ENCODE assay signal across 20 cellular contexts in genomic region chr2:55338268-55338667, GRCh38.
"Had no signal": no experiment of that assay in that cellular context is flagged by ENCODE, and none has a peak within 500 bp of the region (broad histone marks: within the 10 kb centered on the region; RNA-seq: fewer than 3 reads in every experiment).

No MANE protein-coding gene starts in this region.

- H3K4me1 Mint-ChIP-seq: activated naive CD8-positive, alpha-beta T cell treated with anti-CD3 and anti-CD28 coated beads for 36 hours; naive thymus-derived CD8-positive, alpha-beta T cell; stimulated activated naive B cell treated with anti-CD40 and anti-IgM and Interleukin-4, amounts not matched to agents 10 μg/mL and 1 μg/mL and 100 μg/mL, for 72 hours; WTC11 had no signal

- H3K4me3 ChIP-seq: breast epithelium, tibial nerve, uterus had no signal

- H3K27me3 Mint-ChIP-seq: activated CD8-positive, alpha-beta T cell treated with anti-CD3 and anti-CD28 coated beads for 36 hours; activated naive CD8-positive, alpha-beta T cell treated with anti-CD3 and anti-CD28 coated beads for 36 hours; naive thymus-derived CD8-positive, alpha-beta T cell; stimulated activated naive B cell treated with anti-CD40 and anti-IgM and Interleukin-4, amounts not matched to agents 10 μg/mL and 1 μg/mL and 100 μg/mL, for 72 hours had no signal

- H3K27me3 ChIP-seq: breast epithelium, foreskin keratinocyte, tibial nerve, uterus had no signal

- H3K4me3 Mint-ChIP-seq: activated CD8-positive, alpha-beta T cell treated with anti-CD3 and anti-CD28 coated beads for 36 hours; activated naive CD8-positive, alpha-beta T cell treated with anti-CD3 and anti-CD28 coated beads for 36 hours; activated T-helper 1 cell treated with anti-CD3 and anti-CD28 coated beads, Interleukin-12 subunit alpha, Interleukin-12 subunit beta, Interleukin-2, Interleukin-4 antibody, amounts not matched to agents 30 ng/mL and 10 ng/mL and 1 ng/mL, durations not matched to agents 14 hours and 24 hours and 36 hours; naive thymus-derived CD8-positive, alpha-beta T cell; stimulated activated naive B cell treated with anti-CD40 and anti-IgM and Interleukin-4, amounts not matched to agents 10 μg/mL and 1 μg/mL and 100 μg/mL, for 72 hours; WTC11 had no signal

- H3K4me1 ChIP-seq: breast epithelium, foreskin keratinocyte, tibial nerve, uterus had no signal

- H3K9me3 ChIP-seq: breast epithelium, tibial nerve, uterus had no signal

- H3K9me3 Mint-ChIP-seq: activated CD8-positive, alpha-beta T cell treated with anti-CD3 and anti-CD28 coated beads for 36 hours; activated naive CD8-positive, alpha-beta T cell treated with anti-CD3 and anti-CD28 coated beads for 36 hours; activated T-helper 1 cell treated with anti-CD3 and anti-CD28 coated beads, Interleukin-12 subunit alpha, Interleukin-12 subunit beta, Interleukin-2, Interleukin-4 antibody, amounts not matched to agents 30 ng/mL and 10 ng/mL and 1 ng/mL, durations not matched to agents 14 hours and 24 hours and 36 hours; naive thymus-derived CD8-positive, alpha-beta T cell; stimulated activated naive B cell treated with anti-CD40 and anti-IgM and Interleukin-4, amounts not matched to agents 10 μg/mL and 1 μg/mL and 100 μg/mL, for 72 hours; WTC11 had no signal

- H3K27ac Mint-ChIP-seq: activated CD8-positive, alpha-beta T cell treated with anti-CD3 and anti-CD28 coated beads for 36 hours; activated naive CD8-positive, alpha-beta T cell treated with anti-CD3 and anti-CD28 coated beads for 36 hours; activated T-helper 1 cell treated with anti-CD3 and anti-CD28 coated beads, Interleukin-12 subunit alpha, Interleukin-12 subunit beta, Interleukin-2, Interleukin-4 antibody, amounts not matched to agents 30 ng/mL and 10 ng/mL and 1 ng/mL, durations not matched to agents 14 hours and 24 hours and 36 hours; WTC11 had no signal

- H3K36me3 ChIP-seq: breast epithelium, uterus had no signal

- DNase-seq: activated CD4-positive, alpha-beta T cell treated with anti-CD3 and anti-CD28 coated beads for 48 hours; activated CD8-positive, alpha-beta memory T cell treated with anti-CD3 and anti-CD28 coated beads, Interleukin-2, amount 50 U/mL, for 48 hours; activated CD8-positive, alpha-beta T cell treated with anti-CD3 and anti-CD28 coated beads for 36 hours; activated naive CD8-positive, alpha-beta T cell treated with anti-CD3 and anti-CD28 coated beads for 36 hours; aorta; foreskin keratinocyte; kidney glomerular epithelial cell; left ventricle myocardium superior; mesenchymal stem cell; naive thymus-derived CD8-positive, alpha-beta T cell; retina; stimulated activated CD4-positive, alpha-beta T cell treated with anti-CD3 and anti-CD28 coated beads, Interleukin-2, amount 100 ng/mL, for 48 hours; stimulated activated naive B cell treated with anti-CD40 and anti-IgM and Interleukin-4, amounts not matched to agents 10 μg/mL and 1 μg/mL and 100 μg/mL, for 72 hours; T-helper 2 cell; uterus had no signal

- H3K27ac ChIP-seq: breast epithelium, epithelial cell of prostate, foreskin keratinocyte, tibial nerve, uterus had no signal
